ENCODE assay signal across 18 cellular contexts in the genomic region with DNA sequence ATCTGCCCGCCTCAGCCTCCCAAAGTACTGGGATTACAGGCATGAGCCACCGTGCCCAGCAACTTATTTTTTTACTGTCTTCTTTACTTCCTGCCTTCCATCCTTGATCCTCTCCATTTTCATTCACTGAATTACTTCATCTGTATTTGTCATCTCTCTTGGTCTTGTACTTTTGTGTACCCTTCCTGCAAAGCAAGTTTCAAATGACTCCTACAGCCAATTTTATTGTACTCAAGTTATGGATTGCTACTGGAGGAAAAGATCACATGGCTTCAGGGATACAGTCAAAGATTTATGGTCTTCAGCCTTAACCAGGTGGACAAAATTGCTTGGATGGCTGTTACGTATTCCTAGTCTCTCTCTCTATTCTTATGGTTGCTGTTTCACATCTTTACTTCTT. TPM values are rescaled to one million over a fixed set of nuclear protein-coding genes. Genes with fewer than 3 reads are reported as not detected.
DNase-seq lines count a peak whose midpoint lies in the region; ATAC-seq and TF ChIP-seq lines count a peak whose summit lies in the region.
"Had no signal": no experiment of that assay in that cellular context is flagged by ENCODE, and none has a peak within 500 bp of the region (broad histone marks: within the 10 kb centered on the region; RNA-seq: fewer than 3 reads in every experiment).

No MANE protein-coding gene starts in this region.

- CTCF ChIA-PET in HEK293T (lab: Yijun Ruan, JAX) = no interaction called here

- no peaks in the 10 kb centered on the region for H3K27me3 Mint-ChIP-seq in stimulated activated naive B cell treated with anti-CD40 and anti-IgM and Interleukin-4, amounts not matched to agents 10 μg/mL and 1 μg/mL and 100 μg/mL, for 72 hours
- H3K27me3 Mint-ChIP-seq: brain; CD4-positive, alpha-beta memory T cell; effector memory CD8-positive, alpha-beta T cell; naive thymus-derived CD8-positive, alpha-beta T cell had no signal

- peak overlapping the region; percentile 42 for H3K27ac Mint-ChIP-seq in stimulated activated naive B cell treated with anti-CD40 and anti-IgM and Interleukin-4, amounts not matched to agents 10 μg/mL and 1 μg/mL and 100 μg/mL, for 72 hours
- H3K27ac Mint-ChIP-seq: brain; effector memory CD8-positive, alpha-beta T cell had no signal

- H3K36me3 Mint-ChIP-seq in stimulated activated naive B cell treated with anti-CD40 and anti-IgM and Interleukin-4, amounts not matched to agents 10 μg/mL and 1 μg/mL and 100 μg/mL, for 72 hours = peaks cover 22 to 40% of the 10 kb centered on the region in 2 donors

- intact Hi-C loops in Right ventricle myocardium superior (cut with DNase I) = loop anchor here (5.0 kb wide), 1 partner anchor 44 kb away; no protein-coding TSS in a partner anchor
- intact Hi-C loops in left ventricle myocardium superior (cut with micrococcal nuclease) = no loop called here

- DNase-seq in Right ventricle myocardium superior = no peak
- no peak for DNase-seq in left ventricle myocardium superior
- no peak for DNase-seq in HEK293T (ENCODE audit: extremely low spot score)
- no peak for DNase-seq in stimulated activated naive B cell treated with anti-CD40 and anti-IgM and Interleukin-4, amounts not matched to agents 10 μg/mL and 1 μg/mL and 100 μg/mL, for 72 hours
- DNase-seq in omental fat pad (ENCODE audit: low spot score) = no peak
- no peak for DNase-seq in SHP77 (lab: John Stamatoyannopoulos, UW)
- no peak for DNase-seq in H4 (ENCODE audit: low spot score)
- DNase-seq: activated CD4-positive, CD25-positive, alpha-beta regulatory T cell; activated CD8-positive, alpha-beta memory T cell treated with anti-CD3 and anti-CD28 coated beads for 24 hours; CD4-positive, alpha-beta memory T cell; effector memory CD8-positive, alpha-beta T cell; GF-D8; naive thymus-derived CD8-positive, alpha-beta T cell; NCI-H526 treated with DMSO at 0.1 percent for 48 hours; ovary; T-helper 9 cell had no signal

- H3K4me3 Mint-ChIP-seq in stimulated activated naive B cell treated with anti-CD40 and anti-IgM and Interleukin-4, amounts not matched to agents 10 μg/mL and 1 μg/mL and 100 μg/mL, for 72 hours = peak overlapping the region; percentile 3 to 17
- H3K4me3 Mint-ChIP-seq: brain had no signal

- H3K4me1 Mint-ChIP-seq in stimulated activated naive B cell treated with anti-CD40 and anti-IgM and Interleukin-4, amounts not matched to agents 10 μg/mL and 1 μg/mL and 100 μg/mL, for 72 hours = peaks cover 26 to 27% of the 10 kb centered on the region in 2 donors

- H3K9me3 Mint-ChIP-seq in stimulated activated naive B cell treated with anti-CD40 and anti-IgM and Interleukin-4, amounts not matched to agents 10 μg/mL and 1 μg/mL and 100 μg/mL, for 72 hours = peaks cover 5 to 14% of the 10 kb centered on the region in 2 donors

- TF ChIP-seq CTCF in omental fat pad (IDR thresholded peaks at IDR 0.05) = no peak

- peak; percentile 16 for ATAC-seq in Right ventricle myocardium superior (ENCODE audit: poor library complexity)
- no peak for ATAC-seq in left ventricle myocardium superior
- ATAC-seq in esophagus mucosa = peak; percentile 88
- no peak for ATAC-seq in stimulated activated naive B cell treated with anti-CD40 and anti-IgM and Interleukin-4, amounts not matched to agents 10 μg/mL and 1 μg/mL and 100 μg/mL, for 72 hours (replicated peaks)
- no peak for ATAC-seq in omental fat pad (ENCODE audit: low FRiP score)
- ATAC-seq: effector memory CD8-positive, alpha-beta T cell; naive thymus-derived CD8-positive, alpha-beta T cell had no signal

- POLR2A ChIA-PET in HEK293T (lab: Yijun Ruan, JAX) = no interaction called here

TF ChIP-seq in HEK293T, 16 proteins besides CTCF, POLR2A, EP300 and RAD21:
- no peak for TF ChIP-seq ZNF384 (IDR thresholded peaks at IDR 0.05)
- TF ChIP-seq, protein P1, sequence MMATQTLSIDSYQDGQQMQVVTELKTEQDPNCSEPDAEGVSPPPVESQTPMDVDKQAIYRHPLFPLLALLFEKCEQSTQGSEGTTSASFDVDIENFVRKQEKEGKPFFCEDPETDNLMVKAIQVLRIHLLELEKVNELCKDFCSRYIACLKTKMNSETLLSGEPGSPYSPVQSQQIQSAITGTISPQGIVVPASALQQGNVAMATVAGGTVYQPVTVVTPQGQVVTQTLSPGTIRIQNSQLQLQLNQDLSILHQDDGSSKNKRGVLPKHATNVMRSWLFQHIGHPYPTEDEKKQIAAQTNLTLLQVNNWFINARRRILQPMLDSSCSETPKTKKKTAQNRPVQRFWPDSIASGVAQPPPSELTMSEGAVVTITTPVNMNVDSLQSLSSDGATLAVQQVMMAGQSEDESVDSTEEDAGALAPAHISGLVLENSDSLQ (IDR thresholded peaks at IDR 0.05) = peak; percentile 72

RNA-seq across cellular contexts. Expression of a gene that starts 22.6 kb away (rescaled TPM):
- total RNA-seq in Right ventricle myocardium superior (167 TPM), left ventricle myocardium superior (176 TPM), esophagus mucosa (102 TPM), omental fat pad (100 to 1,000 TPM; 157 to 252 (median 192) TPM)
- total RNA-seq in H4 (2014; rRNA removed; shearing (Covaris generic)) = 499 and 579 TPM in 2 replicates

Comparison
In these comparisons a context has a peak if more than half of its experiments do, and no peak if none do; other contexts are left out.
1. ATAC-seq: peak in Right ventricle myocardium superior (single experiment) and esophagus mucosa (single experiment); none in left ventricle myocardium superior (single experiment), stimulated activated naive B cell treated with anti-CD40 and anti-IgM and Interleukin-4, amounts not matched to agents 10 μg/mL and 1 μg/mL and 100 μg/mL, for 72 hours (0 of 2) and omental fat pad (single experiment).